In genomic region chr20:32481311-32482103, GRCh38 we compare ENCODE assay signal across 9 cellular contexts.
DNase-seq lines count a peak whose midpoint lies in the region; ATAC-seq and TF ChIP-seq lines count a peak whose summit lies in the region.
"Had no signal": no experiment of that assay in that cellular context is flagged by ENCODE, and none has a peak within 500 bp of the region (broad histone marks: within the 10 kb centered on the region; RNA-seq: fewer than 3 reads in every experiment).

No MANE protein-coding gene starts in this region.

- H3K27ac ChIP-seq in thyroid gland: peak overlapping the region; percentile 28 to 93 (median 82)

- H3K4me3 Mint-ChIP-seq in activated CD4-positive, alpha-beta T cell treated with anti-CD3 and anti-CD28 coated beads, Interleukin-2, amount 10 ng/mL, durations not matched to agents 24 days and 14 days: peak overlapping the region; percentile 16
- H3K4me3 Mint-ChIP-seq in memory B cell: peak overlapping the region; percentile 34

- TF ChIP-seq CTCF in choroid plexus epithelial cell (conservative IDR thresholded peaks at IDR 0.05; ENCODE audit: low read depth, low read length) (no peak), thyroid gland (IDR thresholded peaks at IDR 0.05) (no peak)

- WGBS in thyroid gland, 2 donors: 34 to 46% methylated on average over 11 of the region's 13 CpGs

- peaks cover 21% of the 10 kb centered on the region for H3K4me1 Mint-ChIP-seq in activated CD4-positive, alpha-beta T cell treated with anti-CD3 and anti-CD28 coated beads, Interleukin-2, amount 10 ng/mL, durations not matched to agents 24 days and 14 days
- H3K4me1 Mint-ChIP-seq in memory B cell: peaks cover 21% of the 10 kb centered on the region

- H3K9me3 ChIP-seq in thyroid gland: no peaks in the 10 kb centered on the region

- H3K36me3 Mint-ChIP-seq in activated CD4-positive, alpha-beta T cell treated with anti-CD3 and anti-CD28 coated beads, Interleukin-2, amount 10 ng/mL, durations not matched to agents 24 days and 14 days (ENCODE audit: low read depth): peaks cover 3% of the 10 kb centered on the region
- H3K36me3 Mint-ChIP-seq in memory B cell: no peaks in the 10 kb centered on the region

- no peak for ATAC-seq in memory B cell (ENCODE audit: low read depth)

- DNase-seq in activated CD4-positive, alpha-beta T cell treated with anti-CD3 and anti-CD28 coated beads, Interleukin-2, amount 10 ng/mL, durations not matched to agents 24 days and 14 days: no peak
- DNase-seq in activated CD4-positive, alpha-beta T cell treated with anti-CD3 and anti-CD28 coated beads, Interleukin-2, amount 50 U/mL, for 48 hours: no peak
- DNase-seq in choroid plexus epithelial cell (ENCODE audit: low read depth) (peak; percentile 42), memory B cell (ENCODE audit: low spot score in 2 of 2) (no peak), thyroid gland (no peak), NCI-H226 (no peak), KG1 (lab: John Stamatoyannopoulos, UW) (no peak), DMS 273 (lab: John Stamatoyannopoulos, UW; ENCODE audit: unreplicated experiment) (no peak)
- DNase-seq: activated CD4-positive, alpha-beta T cell treated with anti-CD3 and anti-CD28 coated beads for 4 hours had no signal

- no peaks in the 10 kb centered on the region for H3K27me3 Mint-ChIP-seq in activated CD4-positive, alpha-beta T cell treated with anti-CD3 and anti-CD28 coated beads, Interleukin-2, amount 10 ng/mL, durations not matched to agents 24 days and 14 days
- peaks cover 2% of the 10 kb centered on the region for H3K27me3 Mint-ChIP-seq in memory B cell

- H3K4me3 ChIP-seq in choroid plexus epithelial cell (ENCODE audit: low read depth, low read length): peak overlapping the region; percentile 76
- H3K4me3 ChIP-seq in thyroid gland (replicated peaks in 1 of 3): peak overlapping the region in 1 of 3 donors; percentile 89

- no peak overlapping the region for H3K27ac Mint-ChIP-seq in activated CD4-positive, alpha-beta T cell treated with anti-CD3 and anti-CD28 coated beads, Interleukin-2, amount 10 ng/mL, durations not matched to agents 24 days and 14 days
- no peak overlapping the region for H3K27ac Mint-ChIP-seq in memory B cell

- TF ChIP-seq POLR2A in thyroid gland (IDR thresholded peaks at IDR 0.05): no peak

- intact Hi-C loops in activated CD4-positive, alpha-beta T cell treated with anti-CD3 and anti-CD28 coated beads, Interleukin-2, amount 10 ng/mL, durations not matched to agents 24 days and 14 days (cut with micrococcal nuclease): loop anchor here (5.0 to 10.0 kb wide), 2 partner anchors 149 to 1883 kb away; partner anchors contain the start of gene ITCH
- intact Hi-C loops in thyroid gland (cut with DNase I): loop anchor here (5.0 kb wide), 1 partner anchor 124 kb away; the partner anchor contains the start of gene ASXL1

- peaks cover 47 to 59% of the 10 kb centered on the region in 2 donors for H3K4me1 ChIP-seq in thyroid gland

- no peaks in the 10 kb centered on the region for H3K36me3 ChIP-seq in thyroid gland

- H3K27me3 ChIP-seq in thyroid gland: no peaks in the 10 kb centered on the region

- no peaks in the 10 kb centered on the region for H3K9me3 Mint-ChIP-seq in activated CD4-positive, alpha-beta T cell treated with anti-CD3 and anti-CD28 coated beads, Interleukin-2, amount 10 ng/mL, durations not matched to agents 24 days and 14 days
- no peaks in the 10 kb centered on the region for H3K9me3 Mint-ChIP-seq in memory B cell
